ENCODE assay signal across 15 cellular contexts in the genomic region with DNA sequence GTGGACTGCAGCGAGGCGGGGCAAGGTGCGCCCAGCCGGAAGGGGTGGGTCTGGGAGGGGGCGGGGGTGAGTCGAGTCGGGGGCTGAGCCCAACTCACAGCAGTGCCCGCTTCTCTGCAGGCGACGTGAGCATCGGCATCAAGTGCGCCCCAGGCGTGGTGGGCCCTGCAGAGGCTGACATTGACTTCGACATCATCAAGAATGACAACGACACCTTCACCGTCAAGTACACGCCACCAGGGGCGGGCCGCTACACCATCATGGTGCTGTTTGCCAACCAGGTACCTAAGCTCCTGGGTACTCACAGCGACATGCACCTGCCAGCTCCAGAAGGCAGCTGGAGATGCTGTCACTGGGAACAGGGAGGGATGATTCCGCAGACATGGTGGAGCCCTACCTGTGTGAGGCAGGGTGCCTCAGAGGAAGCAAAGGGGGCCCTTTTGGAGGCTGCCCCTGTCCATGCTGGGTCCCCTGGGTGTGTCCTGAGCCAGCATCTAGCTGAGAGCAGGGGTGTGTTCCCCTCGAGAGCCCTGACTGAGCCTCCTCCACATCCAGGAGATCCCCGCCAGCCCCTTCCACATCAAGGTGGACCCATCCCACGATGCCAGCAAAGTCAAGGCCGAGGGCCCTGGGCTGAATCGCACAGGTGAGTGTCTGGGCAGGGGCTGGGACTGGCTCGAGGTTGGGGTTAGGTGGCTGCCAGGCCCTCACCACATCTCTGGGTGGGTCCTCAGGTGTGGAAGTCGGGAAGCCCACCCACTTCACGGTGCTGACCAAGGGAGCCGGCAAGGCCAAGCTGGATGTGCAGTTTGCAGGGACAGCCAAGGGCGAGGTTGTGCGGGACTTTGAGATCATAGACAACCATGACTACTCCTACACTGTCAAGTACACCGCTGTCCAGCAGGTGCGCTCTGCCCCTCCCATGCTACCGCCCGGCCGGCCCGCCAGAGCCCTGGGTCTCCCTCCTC. TPM values are rescaled to one million over a fixed set of nuclear protein-coding genes. Genes with fewer than 3 reads are reported as not detected.
DNase-seq lines count a peak whose midpoint lies in the region; ATAC-seq and TF ChIP-seq lines count a peak whose summit lies in the region.
"Had no signal": no experiment of that assay in that cellular context is flagged by ENCODE, and none has a peak within 500 bp of the region (broad histone marks: within the 10 kb centered on the region; RNA-seq: fewer than 3 reads in every experiment).

No MANE protein-coding gene starts in this region.

- H3K27ac ChIP-seq in esophagus muscularis mucosa (replicated peaks in 1 of 4), result peak overlapping the region; percentile 41 to 98 (median 80)
- H3K27ac ChIP-seq: tibial nerve had no signal

- DNase-seq in DMS53 (lab: John Stamatoyannopoulos, UW) (peak; percentile 87), NCI-H345 treated with DMSO at 0.1 percent for 48 hours (lab: John Stamatoyannopoulos, UW; ENCODE audit: unreplicated experiment) (peak; percentile 78), esophagus muscularis mucosa (ENCODE audit: extremely low spot score) (no peak), posterior vena cava (ENCODE audit: low spot score) (peak; percentile 76), HuH-7 (ENCODE audit: low spot score) (no peak), anterior cingulate cortex (lab: John Stamatoyannopoulos, UW) (no peak)
- DNase-seq: Calu3, NCI-H2081 treated with DMSO at 0.1 percent for 48 hours, NCI-H774, SHP77 treated with DMSO at 0.1 percent for 48 hours had no signal

- H3K4me1 ChIP-seq in esophagus muscularis mucosa, result peaks cover 6 to 16% (median 11%) of the 10 kb centered on the region in 4 donors
- H3K4me1 ChIP-seq: tibial nerve had no signal

- H3K27me3 ChIP-seq in esophagus muscularis mucosa, result no peaks in the 10 kb centered on the region
- H3K27me3 ChIP-seq: heart left ventricle, stomach, tibial nerve had no signal

- WGBS in esophagus muscularis mucosa, result 90% methylated on average over 13 of the region's 38 CpGs

- peaks cover 69 to 100% (median 99%) of the 10 kb centered on the region in 4 donors for H3K36me3 ChIP-seq in esophagus muscularis mucosa

- H3K4me3 ChIP-seq in esophagus muscularis mucosa, result no peak overlapping the region
- H3K4me3 ChIP-seq: heart left ventricle, stomach, tibial nerve had no signal

- intact Hi-C loops in esophagus muscularis mucosa (cut with DNase I), result no loop called here
- intact Hi-C loops in posterior vena cava (cut with DNase I), result no loop called here

- TF ChIP-seq CTCF in esophagus muscularis mucosa (IDR thresholded peaks at IDR 0.05), result no peak

- no peaks in the 10 kb centered on the region for H3K9me3 ChIP-seq in esophagus muscularis mucosa
- H3K9me3 ChIP-seq: heart left ventricle, stomach, tibial nerve had no signal

- no peak for TF ChIP-seq POLR2A in esophagus muscularis mucosa (IDR thresholded peaks at IDR 0.05; ENCODE audit: low read depth)

- no peak for ATAC-seq in GM21423 (IDR thresholded peaks at IDR 0.05; ENCODE audit: unreplicated experiment)
- ATAC-seq in HG02623 (IDR thresholded peaks at IDR 0.05; ENCODE audit: unreplicated experiment), result no peak

- TF ChIP-seq EP300 in esophagus muscularis mucosa (IDR thresholded peaks at IDR 0.05), result no peak

RNA-seq across cellular contexts. Expression of a gene that starts 12.8 kb away (rescaled TPM):
- total RNA-seq in esophagus muscularis mucosa (100 to 1,000 TPM; 391 to 932 (median 533) TPM), posterior vena cava (100 to 1,000 TPM; 440 to 856 TPM)

RNA-seq across cellular contexts. Expression of a gene that starts 19.7 kb away (rescaled TPM):
- total RNA-seq in esophagus muscularis mucosa, result 100 to 1,000 TPM in 2 of 4 donors, 10 to 100 TPM in 2; 74.3 to 108 (median 91.9) TPM
- total RNA-seq in posterior vena cava, result 100 to 1,000 TPM; 106 to 115 TPM

RNA-seq across cellular contexts. Expression of a gene that starts 51.2 kb away (rescaled TPM):
- total RNA-seq in esophagus muscularis mucosa (10 to 100 TPM; 20.7 to 36.5 (median 33.7) TPM), posterior vena cava (10 to 100 TPM; 13.3 to 23.1 TPM)

Comparison
In these comparisons a context has a peak if more than half of its experiments do, and no peak if none do; other contexts are left out.
1. DNase-seq: peak in DMS53 (single experiment), NCI-H345 treated with DMSO at 0.1 percent for 48 hours (single experiment) and posterior vena cava (single experiment); none in esophagus muscularis mucosa (single experiment), HuH-7 (single experiment) and anterior cingulate cortex (0 of 58).